19 cellular contexts compared by ENCODE assay signal in genomic region chr5:56766926-56767325, GRCh38. TPM values are rescaled to one million over a fixed set of nuclear protein-coding genes. Genes with fewer than 3 reads are reported as not detected.
DNase-seq lines count a peak whose midpoint lies in the region; ATAC-seq, FAIRE-seq and TF ChIP-seq lines count a peak whose summit lies in the region.
"Had no signal": no experiment of that assay in that cellular context is flagged by ENCODE, and none has a peak within 500 bp of the region (broad histone marks: within the 10 kb centered on the region; RNA-seq: fewer than 3 reads in every experiment).

No MANE protein-coding gene starts in this region.

- peaks cover 57 to 72% (median 66%) of the 10 kb centered on the region in 10 experiments for H3K4me1 ChIP-seq in BLaER1 treated with 17β-estradiol and CSF1 and Interleukin-3, amounts not matched to agents 10 nM and 100 nM
- H3K4me1 ChIP-seq in H1 (replicated peaks in 1 of 4; ENCODE audit: control insufficient read depth in 3 of 4, insufficient read depth in 4 of 4, low read length in 3 of 4): no peaks in the 10 kb centered on the region

- no peaks in the 10 kb centered on the region for H4K20me1 ChIP-seq in BLaER1 treated with 17β-estradiol and CSF1 and Interleukin-3, amounts not matched to agents 10 nM and 100 nM
- H4K20me1 ChIP-seq in H1 (replicated peaks in 1 of 2; ENCODE audit: control insufficient read depth in 1 of 2, insufficient read depth in 2 of 2, low read length in 2 of 2): no peaks in the 10 kb centered on the region

- H2AK5ac ChIP-seq in H1 (ENCODE audit: low read depth, low read length): no peak overlapping the region

- TF ChIP-seq POLR2A in H1 (IDR thresholded peaks at IDR 0.05; ENCODE audit: control extremely low read depth in 1 of 2, low read depth in 2 of 2, low read length in 2 of 2): no peak

- H2BK20ac ChIP-seq in H1 (ENCODE audit: low read length): no peak overlapping the region

- H3K9ac ChIP-seq in BLaER1 treated with 17β-estradiol and CSF1 and Interleukin-3, amounts not matched to agents 10 nM and 100 nM: peak overlapping the region in 3 of 11 experiments; percentile 17 to 25 (median 20); a peak in 5 of 22 replicates
- H3K9ac ChIP-seq in H1 (replicated peaks in 1 of 4; ENCODE audit: extremely low read depth in 1 of 4, low read depth in 3 of 4, low read length in 3 of 4): no peak overlapping the region

- DNase-seq in SW480 (ENCODE audit: low spot score): peak; percentile 3
- DNase-seq in H1 (ENCODE audit: low read depth in 1 of 2, low spot score in 2 of 2): no peak
- DNase-seq in DMS53 treated with DMSO at 0.1 percent for 48 hours (lab: John Stamatoyannopoulos, UW; ENCODE audit: unreplicated experiment): no peak
- no peak for DNase-seq in posterior cingulate gyrus
- DNase-seq: BE2C; CD4-positive, alpha-beta memory T cell; DMS153; DMS79 treated with DMSO at 0.1 percent for 48 hours; GF-D8; H7 had no signal

- H3K4me2 ChIP-seq in BLaER1 treated with 17β-estradiol and CSF1 and Interleukin-3, amounts not matched to agents 10 nM and 100 nM: peak overlapping the region; percentile 34 to 92 (median 71)
- no peak overlapping the region for H3K4me2 ChIP-seq in H1 (ENCODE audit: insufficient read depth in 1 of 2, low read depth in 2 of 2, low read length in 2 of 2)
- H3K4me2 ChIP-seq: GM23338 had no signal

- peaks cover 0 to 6% (median 0%) of the 10 kb centered on the region in 11 experiments; a peak in 1 of 22 replicates for H3K36me3 ChIP-seq in BLaER1 treated with 17β-estradiol and CSF1 and Interleukin-3, amounts not matched to agents 10 nM and 100 nM
- no peaks in the 10 kb centered on the region for H3K36me3 ChIP-seq in H1 (ENCODE audit: control insufficient read depth in 2 of 4, insufficient read depth in 4 of 4, low read length in 3 of 4)
- H3K36me3 ChIP-seq: BE2C had no signal

- H4K8ac ChIP-seq in H1 (ENCODE audit: extremely low read depth, insufficient read depth, low read length): no peak overlapping the region

- no peak overlapping the region for H2BK5ac ChIP-seq in H1 (ENCODE audit: low read depth, low read length)

- no peak overlapping the region for H2BK120ac ChIP-seq in H1 (replicated peaks; ENCODE audit: low read depth, low read length)

- no peak overlapping the region for H2BK12ac ChIP-seq in H1 (ENCODE audit: low read depth, low read length)

- H4K91ac ChIP-seq in H1 (replicated peaks; ENCODE audit: insufficient read length, low read length): no peak overlapping the region

- TF ChIP-seq RAD21 in H1 (IDR thresholded peaks at IDR 0.05 in 1 of 2, conservative IDR thresholded peaks at IDR 0.05 in 1 of 2; ENCODE audit: low read depth in 2 of 2, low read length in 2 of 2): no peak

- ATAC-seq in stimulated activated memory B cell treated with anti-CD40 and anti-IgM and Interleukin-4, amounts not matched to agents 10 μg/mL and 1 μg/mL and 100 μg/mL, for 72 hours: peak; percentile 67
- ATAC-seq in GM19328 (IDR thresholded peaks at IDR 0.05; ENCODE audit: unreplicated experiment): no peak
- no peak for ATAC-seq in HG03135 (IDR thresholded peaks at IDR 0.05; ENCODE audit: unreplicated experiment)
- ATAC-seq: GM23338, HCT116, K562 had no signal

- no peak overlapping the region for H3K14ac ChIP-seq in H1 (ENCODE audit: insufficient read length)

- no peak overlapping the region for H4K5ac ChIP-seq in H1 (ENCODE audit: insufficient read length, low read depth, low read length)

- no peaks in the 10 kb centered on the region for H3K27me3 ChIP-seq in BLaER1 treated with 17β-estradiol and CSF1 and Interleukin-3, amounts not matched to agents 10 nM and 100 nM
- H3K27me3 ChIP-seq in H1 (replicated peaks in 1 of 4; ENCODE audit: control insufficient read depth in 3 of 4, extremely low read depth in 1 of 4, insufficient read depth in 3 of 4, low read length in 3 of 4): no peaks in the 10 kb centered on the region; a peak in 1 of 7 replicates
- H3K27me3 ChIP-seq: BE2C had no signal

- no peak overlapping the region for H3K18ac ChIP-seq in H1 (ENCODE audit: extremely low read depth, low read length)

- H3K79me1 ChIP-seq in H1 (ENCODE audit: low read depth, low read length): no peaks in the 10 kb centered on the region

- H3K4me1 Mint-ChIP-seq in stimulated activated memory B cell treated with anti-CD40 and anti-IgM and Interleukin-4, amounts not matched to agents 10 μg/mL and 1 μg/mL and 100 μg/mL, for 72 hours: peaks cover 66% of the 10 kb centered on the region
- H3K4me1 Mint-ChIP-seq: GM23338 had no signal

- H3K27ac Mint-ChIP-seq in stimulated activated memory B cell treated with anti-CD40 and anti-IgM and Interleukin-4, amounts not matched to agents 10 μg/mL and 1 μg/mL and 100 μg/mL, for 72 hours: peak overlapping the region; percentile 73
- H3K27ac Mint-ChIP-seq: CD14-positive monocyte, GM23338 had no signal

- TF ChIP-seq CTCF in H1 (IDR thresholded peaks at IDR 0.05; ENCODE audit: control extremely low read depth in 1 of 3, insufficient read depth in 1 of 3, low read depth in 1 of 3, low read length in 3 of 3): no peak

- no peak overlapping the region for H3K56ac ChIP-seq in H1 (replicated peaks; ENCODE audit: insufficient read length, low read depth, low read length)

- no peak for FAIRE-seq in H1 (lab: Jason Lieb, UNC)
- FAIRE-seq: GM19239, K562 had no signal

- CTCF ChIA-PET in H1 (lab: Charles Lee; ENCODE audit: partially characterized antibody): interaction anchor here (1.5 kb wide), 1 partner anchor 107 kb away, joined by 4 read pairs; no protein-coding TSS in a partner anchor

- H3K4me3 Mint-ChIP-seq in stimulated activated memory B cell treated with anti-CD40 and anti-IgM and Interleukin-4, amounts not matched to agents 10 μg/mL and 1 μg/mL and 100 μg/mL, for 72 hours: peak overlapping the region; percentile 10
- H3K4me3 Mint-ChIP-seq: CD14-positive monocyte; CD4-positive, alpha-beta memory T cell; GM23338 had no signal

- no peak overlapping the region for H2AFZ ChIP-seq in H1 (ENCODE audit: low read length)
- H2AFZ ChIP-seq: GM23338 had no signal

- no peak overlapping the region for H3K23ac ChIP-seq in H1 (ENCODE audit: insufficient read length)

- peaks cover 0 to 28% (median 12%) of the 10 kb centered on the region in 11 experiments; a peak in 14 of 22 replicates for H3K9me3 ChIP-seq in BLaER1 treated with 17β-estradiol and CSF1 and Interleukin-3, amounts not matched to agents 10 nM and 100 nM (replicated peaks in 1 of 11)
- no peaks in the 10 kb centered on the region for H3K9me3 ChIP-seq in H1 (ENCODE audit: insufficient read depth in 2 of 2, low read depth in 1 of 2, low read length in 1 of 2)
- H3K9me3 ChIP-seq: BE2C had no signal

- H3K27me3 Mint-ChIP-seq in stimulated activated memory B cell treated with anti-CD40 and anti-IgM and Interleukin-4, amounts not matched to agents 10 μg/mL and 1 μg/mL and 100 μg/mL, for 72 hours: no peaks in the 10 kb centered on the region
- H3K27me3 Mint-ChIP-seq: CD4-positive, alpha-beta memory T cell had no signal

- H2BK15ac ChIP-seq in H1 (ENCODE audit: low read length): peak overlapping the region; percentile 21; the same call in 1 of the 2 replicates

- H3K9me3 Mint-ChIP-seq in stimulated activated memory B cell treated with anti-CD40 and anti-IgM and Interleukin-4, amounts not matched to agents 10 μg/mL and 1 μg/mL and 100 μg/mL, for 72 hours: no peaks in the 10 kb centered on the region
- H3K9me3 Mint-ChIP-seq: GM23338 had no signal

- intact Hi-C loops in posterior cingulate gyrus (cut with DNase I): no loop called here

- H3K27ac ChIP-seq in BLaER1 treated with 17β-estradiol and CSF1 and Interleukin-3, amounts not matched to agents 10 nM and 100 nM: peak overlapping the region in 8 of 11 experiments; percentile 3 to 97 (median 92); a peak in 15 of 22 replicates
- no peak overlapping the region for H3K27ac ChIP-seq in H1 (ENCODE audit: low read depth, low read length)

- H3K23me2 ChIP-seq in H1 (ENCODE audit: low read depth, low read length): no peaks in the 10 kb centered on the region

- POLR2A ChIA-PET in H1 (lab: Charles Lee; ENCODE audit: partially characterized antibody): no interaction called here

- no peak overlapping the region for H3K4ac ChIP-seq in H1 (replicated peaks; ENCODE audit: insufficient read length, low read depth, low read length)

- H3K79me2 ChIP-seq in H1 (ENCODE audit: control insufficient read depth in 1 of 2, insufficient read depth in 2 of 2, low read length in 2 of 2): no peaks in the 10 kb centered on the region

- no peak for TF ChIP-seq EP300 in H1 (IDR thresholded peaks at IDR 0.05; ENCODE audit: borderline replicate concordance in 1 of 2, low read depth in 2 of 2, low read length in 2 of 2)

- no peak overlapping the region for H3K4me3 ChIP-seq in BLaER1 treated with 17β-estradiol and CSF1 and Interleukin-3, amounts not matched to agents 10 nM and 100 nM
- no peak overlapping the region for H3K4me3 ChIP-seq in H1 (ENCODE audit: extremely low read depth in 1 of 4, insufficient read depth in 2 of 4, low read depth in 3 of 4, low read length in 4 of 4)
- H3K4me3 ChIP-seq: GM23338, K562 had no signal

- no peaks in the 10 kb centered on the region for H3K36me3 Mint-ChIP-seq in stimulated activated memory B cell treated with anti-CD40 and anti-IgM and Interleukin-4, amounts not matched to agents 10 μg/mL and 1 μg/mL and 100 μg/mL, for 72 hours
- H3K36me3 Mint-ChIP-seq: CD14-positive monocyte; CD4-positive, alpha-beta memory T cell had no signal

- 87% methylated on average over 3 of the region's 3 CpGs; no CpG with 5 or more reads in 1 of the 2 experiments for WGBS in H1 (ENCODE audit: extremely low coverage in 1 of 2, insufficient coverage in 1 of 2, insufficient read length in 1 of 2, insufficient replicate concordance in 2 of 2, low coverage in 1 of 2, low lambda C conversion rate in 2 of 2, missing lambda C conversion rate in 1 of 2), 2 experiments

TF ChIP-seq in H1, 55 proteins besides CTCF, POLR2A, EP300 and RAD21 (continues in another document):
- TF ChIP-seq TAF1 (IDR thresholded peaks at IDR 0.05; ENCODE audit: low read depth, low read length) (no peak), ZNF274 (IDR thresholded peaks at IDR 0.05; ENCODE audit: borderline replicate concordance, extremely low read depth, low read length) (no peak), TCF12 (IDR thresholded peaks at IDR 0.05; ENCODE audit: low read depth, low read length) (no peak), CEBPB (IDR thresholded peaks at IDR 0.05; ENCODE audit: low read depth, low read length) (no peak), YY1 (IDR thresholded peaks at IDR 0.05; ENCODE audit: low read depth, low read length) (no peak), HDAC6 (IDR thresholded peaks at IDR 0.05; ENCODE audit: low read depth, low read length) (no peak), ASH2L (IDR thresholded peaks at IDR 0.05; ENCODE audit: low read length) (no peak)

RNA-seq across cellular contexts. Expression of gene MAP3K1, which starts 48.4 kb away (rescaled TPM):
- total RNA-seq in H1 (2021; fragmentation: NEBNext Ultra II Directional; extraction: Animal tissue kit (Norgen Biotek cat#: 25700)): 11.4 and 11.8 TPM in 2 replicates
- polyA plus RNA-seq in H1 (2011; rRNA removed): 1.7 and 3.9 TPM in 2 replicates
- polyA plus RNA-seq in H1 (2011; cell fraction: cytosol; rRNA removed): 3.9 TPM
- 2.8 TPM for polyA plus RNA-seq in H1 (2011; cell fraction: nucleus; rRNA removed)
- 2.8 to 5.7 TPM (median 4.2 TPM) in 4 replicates for polyA plus RNA-seq in H1 (2012, experiment 1 of 2)
- polyA plus RNA-seq in H1 (2012, experiment 2 of 2): 0.52 TPM
- 5.5 TPM for polyA plus RNA-seq in H1 (2013, experiment 1 of 2)
- polyA plus RNA-seq in H1 (2013, experiment 2 of 2): 5.5 TPM
- 13.9 and 18.7 TPM in 2 replicates for polyA minus RNA-seq in H1 (2011; rRNA and poly(A)+ RNA removed)
- polyA minus RNA-seq in H1 (2011; cell fraction: cytosol; rRNA and poly(A)+ RNA removed): 8.1 TPM
- 10.2 TPM for polyA minus RNA-seq in H1 (2011; cell fraction: nucleus; rRNA and poly(A)+ RNA removed)

Comparison
In these comparisons a context has a peak if more than half of its experiments do, and no peak if none do; other contexts are left out.
1. H3K4me2 ChIP-seq: peak in BLaER1 treated with 17β-estradiol and CSF1 and Interleukin-3, amounts not matched to agents 10 nM and 100 nM (11 of 11); none in H1 (0 of 2).